Comparison of ENCODE assay signal across 17 cellular contexts in genomic region chr5:132629230-132629944, GRCh38. TPM values are rescaled to one million over a fixed set of nuclear protein-coding genes. Genes with fewer than 3 reads are reported as not detected.
DNase-seq lines count a peak whose midpoint lies in the region; ATAC-seq and TF ChIP-seq lines count a peak whose summit lies in the region.
"Had no signal": no experiment of that assay in that cellular context is flagged by ENCODE, and none has a peak within 500 bp of the region (broad histone marks: within the 10 kb centered on the region; RNA-seq: fewer than 3 reads in every experiment).

No MANE protein-coding gene starts in this region.

- H3K27ac ChIP-seq in hepatocyte = no peak overlapping the region
- H3K27ac ChIP-seq in osteoblast (ENCODE audit: low read depth, low read length) = no peak overlapping the region
- H3K27ac ChIP-seq: dorsolateral prefrontal cortex had no signal

- no peak overlapping the region for H3K4me3 ChIP-seq in hepatocyte
- H3K4me3 ChIP-seq in osteoblast (ENCODE audit: insufficient read depth, low read length) = no peak overlapping the region
- H3K4me3 ChIP-seq: dorsolateral prefrontal cortex, mucosa of descending colon had no signal

- no peaks in the 10 kb centered on the region for H4K20me1 ChIP-seq in hepatocyte (ENCODE audit: insufficient read depth, poor library complexity, severe bottlenecking)
- H4K20me1 ChIP-seq in osteoblast (ENCODE audit: insufficient read depth, low read length) = no peaks in the 10 kb centered on the region

- no peak for DNase-seq in activated T-cell treated with anti-CD3 and anti-CD28 coated beads, Interleukin-2, amount 50 U/mL, for 72 hours
- DNase-seq in activated T-cell treated with anti-CD3 and anti-CD28 coated beads, Interleukin-2, amount 50 U/mL, for 48 hours = no peak
- no peak for DNase-seq in left colon
- no peak for DNase-seq in hepatocyte (ENCODE audit: low spot score)
- DNase-seq in osteoblast (ENCODE audit: insufficient read length, low spot score, missing footprints) = no peak
- DNase-seq: dorsolateral prefrontal cortex, H7, hippocampal formation, mucosa of descending colon, NCI-H2171 had no signal

- no peak overlapping the region for H3K4me2 ChIP-seq in hepatocyte
- H3K4me2 ChIP-seq in osteoblast (ENCODE audit: insufficient read depth, low read length) = no peak overlapping the region

- H3K4me1 ChIP-seq in hepatocyte (ENCODE audit: insufficient read depth) (no peaks in the 10 kb centered on the region), osteoblast (ENCODE audit: insufficient read depth, low read length) (no peaks in the 10 kb centered on the region)

- TF ChIP-seq CTCF in hepatocyte (IDR thresholded peaks at IDR 0.05; ENCODE audit: poor library complexity) = no peak
- TF ChIP-seq CTCF in osteoblast (IDR thresholded peaks at IDR 0.05; ENCODE audit: extremely low read depth, low read depth, low read length) = no peak

- H3K27ac Mint-ChIP-seq in activated T-cell treated with anti-CD3 and anti-CD28 coated beads, Interleukin-2, amount 50 U/mL, for 72 hours = peak overlapping the region; percentile 9
- peak overlapping the region; percentile 56 for H3K27ac Mint-ChIP-seq in stimulated activated naive CD8-positive, alpha-beta T cell treated with anti-CD3 and anti-CD28 coated beads, Interleukin-15, Interleukin-2, amounts not matched to agents 100 ng/mL and 50 ng/mL, for 24 hours
- H3K27ac Mint-ChIP-seq: activated naive CD4-positive, alpha-beta T cell treated with anti-CD3 and anti-CD28 coated beads, Interleukin-2, amount 50 U/mL, for 24 hours had no signal

- H2AFZ ChIP-seq in hepatocyte = no peak overlapping the region
- no peak overlapping the region for H2AFZ ChIP-seq in osteoblast (ENCODE audit: low read length)

- intact Hi-C loops in left colon (cut with DNase I, micrococcal nuclease) = no loop called here

- H3K27me3 Mint-ChIP-seq in activated T-cell treated with anti-CD3 and anti-CD28 coated beads, Interleukin-2, amount 50 U/mL, for 72 hours (ENCODE audit: low read depth) = no peaks in the 10 kb centered on the region
- no peaks in the 10 kb centered on the region for H3K27me3 Mint-ChIP-seq in stimulated activated naive CD8-positive, alpha-beta T cell treated with anti-CD3 and anti-CD28 coated beads, Interleukin-15, Interleukin-2, amounts not matched to agents 100 ng/mL and 50 ng/mL, for 24 hours
- H3K27me3 Mint-ChIP-seq: activated naive CD4-positive, alpha-beta T cell treated with anti-CD3 and anti-CD28 coated beads, Interleukin-2, amount 50 U/mL, for 24 hours had no signal

- H3K79me2 ChIP-seq in hepatocyte = no peaks in the 10 kb centered on the region
- no peaks in the 10 kb centered on the region for H3K79me2 ChIP-seq in osteoblast (ENCODE audit: insufficient read depth, low read length)

- no peak overlapping the region for H3K4me3 Mint-ChIP-seq in activated T-cell treated with anti-CD3 and anti-CD28 coated beads, Interleukin-2, amount 50 U/mL, for 72 hours
- no peak overlapping the region for H3K4me3 Mint-ChIP-seq in stimulated activated naive CD8-positive, alpha-beta T cell treated with anti-CD3 and anti-CD28 coated beads, Interleukin-15, Interleukin-2, amounts not matched to agents 100 ng/mL and 50 ng/mL, for 24 hours
- H3K4me3 Mint-ChIP-seq: activated naive CD4-positive, alpha-beta T cell treated with anti-CD3 and anti-CD28 coated beads, Interleukin-2, amount 50 U/mL, for 24 hours had no signal

- peak in 1 of 2 donors; percentile 48 for ATAC-seq in activated T-cell treated with anti-CD3 and anti-CD28 coated beads, Interleukin-2, amount 50 U/mL, for 72 hours (replicated peaks in 1 of 2)
- ATAC-seq in GM21717 (IDR thresholded peaks at IDR 0.05; ENCODE audit: unreplicated experiment) = peak; percentile 67
- ATAC-seq in HG03520 (IDR thresholded peaks at IDR 0.05; ENCODE audit: unreplicated experiment) = peak; percentile 61
- no peak for ATAC-seq in left colon
- ATAC-seq: HepG2, mucosa of descending colon had no signal

- WGBS in hepatocyte (ENCODE audit: low lambda C conversion rate, missing lambda C conversion rate) = 95% methylated on average over 5 of the region's 5 CpGs

- H3K36me3 Mint-ChIP-seq in activated T-cell treated with anti-CD3 and anti-CD28 coated beads, Interleukin-2, amount 50 U/mL, for 72 hours (ENCODE audit: insufficient read depth in 2 of 2) = peaks cover 10 to 23% of the 10 kb centered on the region in 2 donors
- peaks cover 49% of the 10 kb centered on the region for H3K36me3 Mint-ChIP-seq in stimulated activated naive CD8-positive, alpha-beta T cell treated with anti-CD3 and anti-CD28 coated beads, Interleukin-15, Interleukin-2, amounts not matched to agents 100 ng/mL and 50 ng/mL, for 24 hours (ENCODE audit: low read depth)

- H3K36me3 ChIP-seq in hepatocyte (replicated peaks; ENCODE audit: insufficient read depth, low read depth) (no peaks in the 10 kb centered on the region), osteoblast (ENCODE audit: insufficient read depth, low read length) (no peaks in the 10 kb centered on the region)

- H3K9me3 ChIP-seq in hepatocyte (ENCODE audit: low read depth) (no peaks in the 10 kb centered on the region), osteoblast (ENCODE audit: low read depth, low read length) (no peaks in the 10 kb centered on the region)
- H3K9me3 ChIP-seq: mucosa of descending colon had no signal

- H3K27me3 ChIP-seq in hepatocyte = no peaks in the 10 kb centered on the region
- no peaks in the 10 kb centered on the region for H3K27me3 ChIP-seq in osteoblast (ENCODE audit: insufficient read depth, low read length)
- H3K27me3 ChIP-seq: dorsolateral prefrontal cortex had no signal

- H3K9me2 ChIP-seq in hepatocyte (replicated peaks; ENCODE audit: insufficient read depth) = no peaks in the 10 kb centered on the region

- H3K9me3 Mint-ChIP-seq in activated T-cell treated with anti-CD3 and anti-CD28 coated beads, Interleukin-2, amount 50 U/mL, for 72 hours = no peaks in the 10 kb centered on the region
- no peaks in the 10 kb centered on the region for H3K9me3 Mint-ChIP-seq in stimulated activated naive CD8-positive, alpha-beta T cell treated with anti-CD3 and anti-CD28 coated beads, Interleukin-15, Interleukin-2, amounts not matched to agents 100 ng/mL and 50 ng/mL, for 24 hours
- H3K9me3 Mint-ChIP-seq: activated naive CD4-positive, alpha-beta T cell treated with anti-CD3 and anti-CD28 coated beads, Interleukin-2, amount 50 U/mL, for 24 hours had no signal

- peaks cover 10% of the 10 kb centered on the region for H3K4me1 Mint-ChIP-seq in activated T-cell treated with anti-CD3 and anti-CD28 coated beads, Interleukin-2, amount 50 U/mL, for 72 hours (ENCODE audit: low read depth)
- peaks cover 17% of the 10 kb centered on the region for H3K4me1 Mint-ChIP-seq in stimulated activated naive CD8-positive, alpha-beta T cell treated with anti-CD3 and anti-CD28 coated beads, Interleukin-15, Interleukin-2, amounts not matched to agents 100 ng/mL and 50 ng/mL, for 24 hours (ENCODE audit: low read depth)
- H3K4me1 Mint-ChIP-seq: activated naive CD4-positive, alpha-beta T cell treated with anti-CD3 and anti-CD28 coated beads, Interleukin-2, amount 50 U/mL, for 24 hours had no signal

RNA-seq across cellular contexts. Expression of gene IL13, which starts 28.6 kb away (rescaled TPM):
- 10 to 100 TPM in 1 of 2 donors, 1 to 10 TPM in 1; 8.0 to 16.3 TPM for total RNA-seq in activated T-cell treated with anti-CD3 and anti-CD28 coated beads, Interleukin-2, amount 50 U/mL, for 72 hours
- total RNA-seq in left colon (not detected), hepatocyte (not detected in 2 replicates), osteoblast (under 0.01 TPM in 1 of 2 replicates, not detected in the other)
- polyA plus RNA-seq in hepatocyte = not detected in 2 replicates
- total RNA-seq: G401, H7, HepG2, mucosa of descending colon had no signal
- polyA plus RNA-seq: AG04450 had no signal

RNA-seq across cellular contexts. Expression of gene IL4, which starts 44.4 kb away (rescaled TPM):
- 1 to 10 TPM; 1.2 to 1.5 TPM for total RNA-seq in activated T-cell treated with anti-CD3 and anti-CD28 coated beads, Interleukin-2, amount 50 U/mL, for 72 hours
- not detected for total RNA-seq in left colon
- total RNA-seq in hepatocyte = not detected in 2 replicates
- polyA plus RNA-seq in hepatocyte = not detected in 2 replicates
- not detected in 2 replicates for total RNA-seq in osteoblast
- total RNA-seq: dorsolateral prefrontal cortex, G401, H7, HepG2, mucosa of descending colon had no signal
- polyA plus RNA-seq: AG04450, HepG2 had no signal
